14 cellular contexts compared by ENCODE assay signal in the genomic region with DNA sequence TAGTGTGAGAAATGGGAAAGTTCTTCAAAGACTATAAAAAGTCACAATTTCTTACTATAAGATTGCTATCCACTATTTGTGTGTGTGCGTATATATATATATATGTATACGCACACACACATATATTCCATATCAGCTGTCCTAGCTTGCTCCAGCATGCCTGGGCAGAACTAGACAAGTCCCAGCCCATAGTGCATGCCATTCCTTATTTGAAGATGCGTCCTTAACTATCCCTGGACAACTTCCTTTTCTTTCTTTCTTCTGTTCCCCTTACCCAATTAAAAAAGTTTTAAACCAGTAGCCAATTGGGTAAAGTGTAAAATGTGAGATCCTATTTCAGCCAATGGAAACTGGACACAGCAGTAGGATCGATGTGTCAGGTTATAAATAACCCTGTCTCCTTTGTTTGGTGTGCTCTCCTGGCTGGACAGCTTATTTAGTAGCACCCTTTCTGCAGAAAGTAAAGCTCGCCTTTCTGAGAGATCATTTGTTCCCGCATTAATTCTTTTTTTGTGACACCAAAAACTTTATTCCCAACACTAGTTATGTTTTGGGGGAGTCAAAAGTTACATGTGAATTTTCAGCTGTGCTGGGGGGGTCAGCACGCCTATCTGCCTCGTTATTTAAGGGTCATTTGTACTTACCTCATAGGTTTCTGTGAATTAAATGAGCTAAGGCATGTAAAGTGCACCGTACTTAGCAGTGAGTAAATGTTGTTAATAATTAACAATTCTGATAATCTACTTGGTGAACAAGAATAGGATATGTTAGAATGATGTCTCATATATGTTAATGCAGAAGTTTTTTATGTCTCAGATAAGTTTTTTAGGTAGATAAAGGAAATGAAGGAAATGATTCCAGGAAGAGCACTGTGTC. TPM values are rescaled to one million over a fixed set of nuclear protein-coding genes. Genes with fewer than 3 reads are reported as not detected.
DNase-seq lines count a peak whose midpoint lies in the region; ATAC-seq, FAIRE-seq and TF ChIP-seq lines count a peak whose summit lies in the region.
"Had no signal": no experiment of that assay in that cellular context is flagged by ENCODE, and none has a peak within 500 bp of the region (broad histone marks: within the 10 kb centered on the region; RNA-seq: fewer than 3 reads in every experiment).

No MANE protein-coding gene starts in this region.

- peaks cover 57 to 74% of the 10 kb centered on the region in 2 experiments for H3K4me1 ChIP-seq in neutrophil (ENCODE audit: control insufficient read depth in 1 of 2, insufficient read depth in 1 of 2, low read depth in 1 of 2, low read length in 1 of 2)
- H3K4me1 ChIP-seq: testis had no signal

- H3K27me3 ChIP-seq in neutrophil, result no peaks in the 10 kb centered on the region
- H3K27me3 ChIP-seq: gastroesophageal sphincter, testis had no signal

- no peak for DNase-seq in HEK293T (ENCODE audit: extremely low spot score)
- peak; percentile 56 for DNase-seq in RCC 7860 (ENCODE audit: low spot score)
- no peak for DNase-seq in amniotic stem cell (lab: John Stamatoyannopoulos, UW)
- DNase-seq in left ventricle myocardium superior, result no peak
- no peak for DNase-seq in superior temporal gyrus (ENCODE audit: extremely low spot score)
- DNase-seq: activated naive CD4-positive, alpha-beta T cell treated with anti-CD3 and anti-CD28 coated beads, Interleukin-2, amount 10 ng/mL, durations not matched to agents 7 days and 5 days; DMS79 treated with DMSO at 0.1 percent for 48 hours; NCI-H446 treated with DMSO at 0.1 percent for 48 hours; psoas muscle; SHP77; testis had no signal

- CTCF ChIA-PET in HEK293T (lab: Yijun Ruan, JAX), result no interaction called here

- no peak for FAIRE-seq in RCC 7860 (lab: Jason Lieb, UNC)

- H3K27ac ChIP-seq in neutrophil, result peak overlapping the region; percentile 66
- H3K27ac ChIP-seq: gastroesophageal sphincter, psoas muscle, testis had no signal

- intact Hi-C loops in left ventricle myocardium superior (cut with micrococcal nuclease), result no loop called here

- POLR2A ChIA-PET in HEK293T (lab: Yijun Ruan, JAX), result no interaction called here

- no peak overlapping the region for H3K4me3 ChIP-seq in neutrophil (ENCODE audit: low read depth in 1 of 2, low read length in 1 of 2)
- H3K4me3 ChIP-seq: gastroesophageal sphincter, psoas muscle, testis had no signal

- no peaks in the 10 kb centered on the region for H3K36me3 ChIP-seq in neutrophil
- H3K36me3 ChIP-seq: gastroesophageal sphincter had no signal

- no peaks in the 10 kb centered on the region for H3K9me3 ChIP-seq in neutrophil
- H3K9me3 ChIP-seq: gastroesophageal sphincter, psoas muscle, testis had no signal

- TF ChIP-seq CTCF in neutrophil (IDR thresholded peaks at IDR 0.05), result no peak

- ATAC-seq in GM18909 (IDR thresholded peaks at IDR 0.05; ENCODE audit: poor library complexity, unreplicated experiment) (peak; percentile 54), left ventricle myocardium superior (no peak)
- ATAC-seq: gastroesophageal sphincter had no signal

TF ChIP-seq in HEK293T, 16 proteins besides CTCF, POLR2A, EP300 and RAD21:
- peak; percentile 55; the same call in 1 of the 2 replicates for TF ChIP-seq PKNOX1 (IDR thresholded peaks at IDR 0.05)
- TF ChIP-seq FOXK2 (IDR thresholded peaks at IDR 0.05), result no peak
TF ChIP-seq in HEK293T: peak in this region for 1.

RNA-seq across cellular contexts. Expression of gene KDM6A, which starts 40.9 kb away (rescaled TPM):
- 13.5 TPM for total RNA-seq in left ventricle myocardium superior
